ENCODE assay signal across 8 cellular contexts in genomic region chr5:73902327-73903051, GRCh38.
DNase-seq lines count a peak whose midpoint lies in the region; ATAC-seq and TF ChIP-seq lines count a peak whose summit lies in the region.

No MANE protein-coding gene starts in this region.

- peak overlapping the region in 1 of 4 donors; percentile 21 for H3K27ac ChIP-seq in tibial nerve

- H3K27me3 Mint-ChIP-seq in Calu3 (ENCODE audit: unreplicated experiment), result no peaks in the 10 kb centered on the region

- CTCF ChIA-PET in Calu3 (lab: Charles Lee), result interaction anchor here (0.5 to 2.4 kb wide), 4 partner anchors 8 to 739 kb away, joined by 3 to 5 read pairs (median 4); partner anchors contain the start of gene ENC1

- H3K9me3 Mint-ChIP-seq in Calu3 (ENCODE audit: low read depth, unreplicated experiment), result no peaks in the 10 kb centered on the region

- H3K9me3 ChIP-seq in tibial nerve, result no peaks in the 10 kb centered on the region

- intact Hi-C loops in Calu3 (cut with micrococcal nuclease; ENCODE audit: unreplicated experiment), result loop anchor here (1.0 to 5.0 kb wide), 3 partner anchors 490 to 1015 kb away; no protein-coding TSS in a partner anchor

- no peak overlapping the region for H3K4me3 ChIP-seq in tibial nerve

- no peak for TF ChIP-seq POLR2A in tibial nerve (IDR thresholded peaks at IDR 0.05)

- no peak overlapping the region for H3K4me3 Mint-ChIP-seq in Calu3 (ENCODE audit: low read depth, unreplicated experiment)

- 36 to 41% methylated on average over 10 of the region's 10 CpGs for whole genome bisulfite sequencing in tibial nerve, 2 donors

- H3K27me3 ChIP-seq in tibial nerve, result no peaks in the 10 kb centered on the region

- H3K36me3 ChIP-seq in tibial nerve, result peaks cover 0 to 48% (median 0%) of the 10 kb centered on the region in 3 donors

- H3K4me1 Mint-ChIP-seq in Calu3 (ENCODE audit: low read depth, unreplicated experiment), result peaks cover 26% of the 10 kb centered on the region

- peak; percentile 79 for TF ChIP-seq CTCF in Calu3 (IDR thresholded peaks at IDR 0.05; ENCODE audit: unreplicated experiment)
- peak; percentile 70 to 90 (median 79) for TF ChIP-seq CTCF in tibial nerve (IDR thresholded peaks at IDR 0.05)

- DNase-seq in Calu3 (peak; percentile 19), HS-5 (ENCODE audit: low read depth) (peak; percentile 29), NOMO-1 treated with DMSO at 0.1 percent for 48 hours (lab: John Stamatoyannopoulos, UW; ENCODE audit: unreplicated experiment) (peak; percentile 69), cerebellar nuclear complex (lab: John Stamatoyannopoulos, UW) (peak; percentile 48 to 72), kidney tubule cell (ENCODE audit: low spot score) (peak; percentile 68), tibial nerve (ENCODE audit: low spot score in 2 of 2) (no peak), T1000 (lab: John Stamatoyannopoulos, UW) (no peak)

- no peak overlapping the region for H3K27ac Mint-ChIP-seq in Calu3 (ENCODE audit: unreplicated experiment)

- no peak for ATAC-seq in HG02970 (IDR thresholded peaks at IDR 0.05; ENCODE audit: low FRiP score, unreplicated experiment)

- peaks cover 0 to 41% (median 8%) of the 10 kb centered on the region in 4 donors for H3K4me1 ChIP-seq in tibial nerve

- no peak for TF ChIP-seq EP300 in tibial nerve (IDR thresholded peaks at IDR 0.05)

- peaks cover 77% of the 10 kb centered on the region for H3K36me3 Mint-ChIP-seq in Calu3 (ENCODE audit: insufficient read depth, unreplicated experiment)

- BruUV-seq in Calu3 (replicated peaks; lab: Mats Ljungman, UMichigan), result no TSS peak

Comparison
In these comparisons a context has a peak if more than half of its experiments do, and no peak if none do; other contexts are left out.
1. DNase-seq: peak in Calu3 (single experiment), HS-5 (single experiment), NOMO-1 treated with DMSO at 0.1 percent for 48 hours (single experiment), cerebellar nuclear complex (2 of 2) and kidney tubule cell (single experiment); none in tibial nerve (0 of 2) and T1000 (single experiment).